Comparison of ENCODE assay signal across 8 cellular contexts in the genomic region with DNA sequence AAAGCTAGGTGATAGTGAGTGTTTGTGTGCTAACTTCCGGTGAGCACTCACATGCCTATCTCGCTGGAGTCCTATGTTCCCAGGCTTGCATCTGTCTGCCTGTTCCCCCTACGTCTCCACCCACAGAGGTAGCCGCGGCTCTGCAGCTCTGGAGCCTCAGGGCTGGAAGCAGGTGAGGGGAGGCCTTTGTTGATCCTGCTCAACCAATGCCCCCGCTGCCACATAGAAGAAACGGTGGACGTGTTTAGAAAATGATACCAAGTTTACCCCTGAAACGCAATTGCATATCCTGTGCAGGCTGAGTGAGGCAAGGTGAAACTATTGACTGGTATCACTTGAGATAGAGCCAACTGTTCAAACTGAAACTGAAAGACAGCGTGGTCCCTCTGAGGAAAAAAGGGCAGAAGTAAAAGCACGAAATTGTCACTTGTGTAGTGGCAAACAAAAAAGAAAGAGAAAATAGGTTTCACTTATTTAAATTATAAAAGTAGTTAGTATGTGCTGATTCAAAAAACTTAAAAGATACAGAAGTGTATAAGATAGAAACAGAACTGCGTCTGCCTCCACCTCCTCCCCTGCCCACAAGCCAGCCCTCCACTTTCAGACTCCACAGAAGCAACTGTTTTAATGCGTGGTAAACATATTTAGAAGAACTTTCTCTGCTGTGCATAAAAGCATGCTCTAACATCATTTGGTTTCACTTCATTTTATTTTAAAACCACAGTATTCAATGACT. TPM values are rescaled to one million over a fixed set of nuclear protein-coding genes. Genes with fewer than 3 reads are reported as not detected.
DNase-seq lines count a peak whose midpoint lies in the region; ATAC-seq and TF ChIP-seq lines count a peak whose summit lies in the region.

No MANE protein-coding gene starts in this region.

- DNase-seq in colonic mucosa (peak; percentile 60), A172 (ENCODE audit: low spot score) (no peak), RKO (ENCODE audit: low spot score) (no peak)
- peak; percentile 69 for DNase-seq in stimulated activated CD4-positive, alpha-beta T cell treated with anti-CD3 and anti-CD28 coated beads, Interleukin-15, amount 100 ng/mL, for 24 hours

- H3K27ac ChIP-seq in BLaER1 = peak overlapping the region; percentile 73
- peak overlapping the region; percentile 74 for H3K27ac ChIP-seq in colonic mucosa

- no peaks in the 10 kb centered on the region for H3K36me3 Mint-ChIP-seq in T-helper 1 cell treated with Interleukin-12 subunit alpha and Interleukin-12 subunit beta and Interleukin-4 antibody, amounts not matched to agents 30 μg/mL and 1 μg/mL, for 36 hours (ENCODE audit: low read depth)

- H3K9ac ChIP-seq in BLaER1 (peak overlapping the region; percentile 66), colonic mucosa (ENCODE audit: low read depth in 2 of 2, low read length in 2 of 2) (peak overlapping the region in 1 of 2 donors; percentile 69)

- intact Hi-C loops in colonic mucosa (cut with DNase I) = no loop called here

- H3K27me3 ChIP-seq in BLaER1 (no peaks in the 10 kb centered on the region), colonic mucosa (no peaks in the 10 kb centered on the region)

- ATAC-seq in GM19324 (IDR thresholded peaks at IDR 0.05; ENCODE audit: low FRiP score, unreplicated experiment) = peak; percentile 97
- peak; percentile 98 for ATAC-seq in HG03354 (IDR thresholded peaks at IDR 0.05; ENCODE audit: poor library complexity, severe bottlenecking, unreplicated experiment)

- peak overlapping the region; percentile 84 for H3K4me3 Mint-ChIP-seq in T-helper 1 cell treated with Interleukin-12 subunit alpha and Interleukin-12 subunit beta and Interleukin-4 antibody, amounts not matched to agents 30 μg/mL and 1 μg/mL, for 36 hours

- H3K4me3 ChIP-seq in BLaER1 (peak overlapping the region; percentile 57), colonic mucosa (peak overlapping the region; percentile 17)

- H3K9me3 ChIP-seq in BLaER1 (no peaks in the 10 kb centered on the region; the same call in 1 of the 2 replicates), colonic mucosa (no peaks in the 10 kb centered on the region)

- no peaks in the 10 kb centered on the region for H3K36me3 ChIP-seq in BLaER1
- H3K36me3 ChIP-seq in colonic mucosa = no peaks in the 10 kb centered on the region

- no peaks in the 10 kb centered on the region for H4K20me1 ChIP-seq in BLaER1

- peaks cover 15% of the 10 kb centered on the region for H3K27me3 Mint-ChIP-seq in T-helper 1 cell treated with Interleukin-12 subunit alpha and Interleukin-12 subunit beta and Interleukin-4 antibody, amounts not matched to agents 30 μg/mL and 1 μg/mL, for 36 hours (ENCODE audit: low read depth)

- H3K27ac Mint-ChIP-seq in T-helper 1 cell treated with Interleukin-12 subunit alpha and Interleukin-12 subunit beta and Interleukin-4 antibody, amounts not matched to agents 30 μg/mL and 1 μg/mL, for 36 hours = peak overlapping the region; percentile 98

- H3K4me2 ChIP-seq in BLaER1 = peak overlapping the region; percentile 78

- no peak for TF ChIP-seq CTCF in colonic mucosa (IDR thresholded peaks at IDR 0.05)

- peaks cover 8% of the 10 kb centered on the region for H3K9me3 Mint-ChIP-seq in T-helper 1 cell treated with Interleukin-12 subunit alpha and Interleukin-12 subunit beta and Interleukin-4 antibody, amounts not matched to agents 30 μg/mL and 1 μg/mL, for 36 hours

- H3K4me1 Mint-ChIP-seq in T-helper 1 cell treated with Interleukin-12 subunit alpha and Interleukin-12 subunit beta and Interleukin-4 antibody, amounts not matched to agents 30 μg/mL and 1 μg/mL, for 36 hours (ENCODE audit: low read depth) = peaks cover 36% of the 10 kb centered on the region

- H3K4me1 ChIP-seq in BLaER1 = peaks cover 77% of the 10 kb centered on the region
- no peaks in the 10 kb centered on the region for H3K4me1 ChIP-seq in colonic mucosa

RNA-seq across cellular contexts. Expression of gene ETS2, which starts 38.6 kb away (rescaled TPM):
- 100 to 1,000 TPM; 110 to 185 TPM for total RNA-seq in colonic mucosa
- total RNA-seq in A172 (2014; rRNA removed; shearing (Covaris generic)) = 15.9 and 21.7 TPM in 2 replicates

Comparison
In these comparisons a context has a peak if more than half of its experiments do, and no peak if none do; other contexts are left out.
1. DNase-seq: peak in colonic mucosa (single experiment) and stimulated activated CD4-positive, alpha-beta T cell treated with anti-CD3 and anti-CD28 coated beads, Interleukin-15, amount 100 ng/mL, for 24 hours (single experiment); none in A172 (single experiment) and RKO (single experiment).